Comparison of ENCODE assay signal across 33 cellular contexts in genomic region chr5:141655020-141655419, GRCh38.
"Had no signal": no experiment of that assay in that cellular context is flagged by ENCODE, and none has a peak within 500 bp of the region (broad histone marks: within the 10 kb centered on the region; RNA-seq: fewer than 3 reads in every experiment).

No MANE protein-coding gene starts in this region.

- H3K36me3 ChIP-seq: breast epithelium had no signal

- H3K27ac Mint-ChIP-seq: activated B cell treated with CpG ODN at 0.5 μM for 24 hours; activated CD4-positive, alpha-beta memory T cell treated with anti-CD3 and anti-CD28 coated beads for 36 hours; activated naive CD4-positive, alpha-beta T cell treated with anti-CD3 and anti-CD28 coated beads, Interleukin-2, amount 50 U/mL, for 24 hours; activated naive CD8-positive, alpha-beta T cell treated with anti-CD3 and anti-CD28 coated beads, Interleukin-2, amount 10 ng/mL, durations not matched to agents 7 days and 5 days; activated T-helper 1 cell treated with anti-CD3 and anti-CD28 coated beads, Interleukin-12 subunit alpha, Interleukin-12 subunit beta, Interleukin-2, Interleukin-4 antibody, amounts not matched to agents 30 ng/mL and 10 ng/mL and 1 ng/mL, durations not matched to agents 14 hours and 24 hours and 36 hours had no signal

- H3K4me3 ChIP-seq: ascending aorta, body of pancreas, breast epithelium, Peyer's patch had no signal

- H3K4me3 Mint-ChIP-seq: activated B cell treated with CpG ODN at 0.5 μM for 24 hours; activated CD4-positive, alpha-beta memory T cell treated with anti-CD3 and anti-CD28 coated beads for 36 hours; activated naive CD4-positive, alpha-beta T cell treated with anti-CD3 and anti-CD28 coated beads, Interleukin-2, amount 50 U/mL, for 24 hours; activated naive CD8-positive, alpha-beta T cell treated with anti-CD3 and anti-CD28 coated beads, Interleukin-2, amount 10 ng/mL, durations not matched to agents 7 days and 5 days; activated T-cell treated with anti-CD3 and anti-CD28 coated beads, Interleukin-2, amount 50 U/mL, for 4 hours; activated T-helper 1 cell treated with anti-CD3 and anti-CD28 coated beads, Interleukin-12 subunit alpha, Interleukin-12 subunit beta, Interleukin-2, Interleukin-4 antibody, amounts not matched to agents 30 ng/mL and 10 ng/mL and 1 ng/mL, durations not matched to agents 14 hours and 24 hours and 36 hours had no signal

- ATAC-seq: activated T-cell treated with anti-CD3 and anti-CD28 coated beads, Interleukin-2, amount 50 U/mL, for 4 hours; body of pancreas had no signal

- H3K36me3 Mint-ChIP-seq: activated CD4-positive, alpha-beta memory T cell treated with anti-CD3 and anti-CD28 coated beads for 36 hours; activated naive CD4-positive, alpha-beta T cell treated with anti-CD3 and anti-CD28 coated beads, Interleukin-2, amount 50 U/mL, for 24 hours had no signal

- H3K27me3 Mint-ChIP-seq: activated CD4-positive, alpha-beta memory T cell treated with anti-CD3 and anti-CD28 coated beads for 36 hours; activated naive CD4-positive, alpha-beta T cell treated with anti-CD3 and anti-CD28 coated beads, Interleukin-2, amount 50 U/mL, for 24 hours; activated naive CD8-positive, alpha-beta T cell treated with anti-CD3 and anti-CD28 coated beads, Interleukin-2, amount 10 ng/mL, durations not matched to agents 7 days and 5 days had no signal

- H3K27ac ChIP-seq: ascending aorta, body of pancreas, breast epithelium, Peyer's patch, VCaP had no signal

- DNase-seq: activated B cell treated with CpG ODN at 0.5 μM for 24 hours; activated CD4-positive, alpha-beta memory T cell treated with anti-CD3 and anti-CD28 coated beads for 36 hours; activated CD4-positive, alpha-beta T cell treated with anti-CD3 and anti-CD28 coated beads for 4 hours; activated CD4-positive, alpha-beta T cell treated with anti-CD3 and anti-CD28 coated beads, Interleukin-2, amount 50 U/mL, for 1 hour; activated CD4-positive, CD25-positive, alpha-beta regulatory T cell treated with anti-CD3 and anti-CD28 coated beads, Interleukin-2, amount 50 U/mL, for 72 hours; activated CD8-positive, alpha-beta memory T cell treated with anti-CD3 and anti-CD28 coated beads, Interleukin-2, amount 50 U/mL, for 4 hours; activated naive CD8-positive, alpha-beta T cell treated with anti-CD3 and anti-CD28 coated beads, Interleukin-2, amount 10 ng/mL, durations not matched to agents 7 days and 5 days; activated T-cell treated with anti-CD3 and anti-CD28 coated beads for 4 hours; activated T-cell treated with anti-CD3 and anti-CD28 coated beads, Interleukin-2, amount 50 U/mL, for 4 hours; amygdala; body of pancreas; NCI-H1092 treated with DMSO at 0.1 percent for 48 hours; NCI-H1417; NCI-H146; NCI-H187; NCI-H2029 treated with DMSO at 0.1 percent for 48 hours; NCI-H2107; NCI-H2171; NCI-H510A; NCI-H526; NCI-H748 treated with DMSO at 0.1 percent for 48 hours; NK-92 treated with Interleukin-12 subunit alpha and Interleukin-12 subunit beta, amount 100 ng/mL, for 24 hours; Peyer's patch; RPMI8226; SHP77 treated with DMSO at 0.1 percent for 48 hours; T-helper 1 cell; T-helper 2 cell; T-helper 9 cell had no signal

- H3K9me3 ChIP-seq: ascending aorta, body of pancreas, breast epithelium, Peyer's patch had no signal

- H3K27me3 ChIP-seq: ascending aorta, body of pancreas, breast epithelium, Peyer's patch had no signal

- H3K9me3 Mint-ChIP-seq: activated B cell treated with CpG ODN at 0.5 μM for 24 hours; activated CD4-positive, alpha-beta memory T cell treated with anti-CD3 and anti-CD28 coated beads for 36 hours; activated naive CD4-positive, alpha-beta T cell treated with anti-CD3 and anti-CD28 coated beads, Interleukin-2, amount 50 U/mL, for 24 hours; activated naive CD8-positive, alpha-beta T cell treated with anti-CD3 and anti-CD28 coated beads, Interleukin-2, amount 10 ng/mL, durations not matched to agents 7 days and 5 days; activated T-cell treated with anti-CD3 and anti-CD28 coated beads, Interleukin-2, amount 50 U/mL, for 4 hours; activated T-helper 1 cell treated with anti-CD3 and anti-CD28 coated beads, Interleukin-12 subunit alpha, Interleukin-12 subunit beta, Interleukin-2, Interleukin-4 antibody, amounts not matched to agents 30 ng/mL and 10 ng/mL and 1 ng/mL, durations not matched to agents 14 hours and 24 hours and 36 hours had no signal
